In the genomic region with DNA sequence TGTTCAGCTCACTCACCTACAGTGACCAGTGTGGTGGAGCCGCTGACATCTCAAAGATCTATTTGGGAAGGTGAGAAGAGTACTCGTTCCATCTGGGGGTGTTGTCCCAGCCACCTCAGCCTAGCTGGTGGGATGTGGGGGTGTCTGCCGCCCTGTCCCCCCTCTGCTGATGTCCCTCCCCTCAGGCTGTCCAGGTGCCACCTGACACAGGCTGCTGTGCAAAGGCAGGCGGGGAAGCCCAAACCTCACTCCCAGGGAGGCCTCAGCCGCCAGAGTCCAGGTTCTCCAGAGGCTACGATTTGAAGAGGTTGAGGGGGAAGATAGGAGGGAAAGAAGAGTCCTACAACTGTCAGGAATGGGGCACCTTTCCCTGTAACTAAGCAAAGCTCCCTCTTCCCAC, we compare ENCODE assay signal across 20 cellular contexts.
"Had no signal": no experiment of that assay in that cellular context is flagged by ENCODE, and none has a peak within 500 bp of the region (broad histone marks: within the 10 kb centered on the region; RNA-seq: fewer than 3 reads in every experiment).

No MANE protein-coding gene starts in this region.

- H3K27ac ChIP-seq: HL-60, RWPE1, SJCRH30 had no signal

- ATAC-seq: SK-N-SH treated with all-trans-retinoic acid at 6 μM for 48 hours had no signal

- H3K4me1 ChIP-seq: SJCRH30 had no signal

- H3K36me3 ChIP-seq: MG63, SJCRH30 had no signal

- H3K4me3 ChIP-seq: MG63, SJCRH30 had no signal

- DNase-seq: KBM-7, MG63, NCI-H1092, NCI-H1105 treated with DMSO at 0.1 percent for 48 hours, NCI-H1417 treated with DMSO at 0.1 percent for 48 hours, NCI-H146, NCI-H1694 treated with DMSO at 0.1 percent for 48 hours, NCI-H1930, NCI-H2081, NCI-H2107, NCI-H226, NCI-H446, NCI-H510A, NCI-H524 treated with DMSO at 0.1 percent for 48 hours, NCI-H774, SHP77 treated with DMSO at 0.1 percent for 48 hours, SJCRH30 had no signal

- H3K9me3 ChIP-seq: MG63, SJCRH30 had no signal
